26 cellular contexts compared by ENCODE assay signal in genomic region chr12:91239497-91239896, GRCh38. TPM values are rescaled to one million over a fixed set of nuclear protein-coding genes. Genes with fewer than 3 reads are reported as not detected.
DNase-seq lines count a peak whose midpoint lies in the region; TF ChIP-seq lines count a peak whose summit lies in the region.
"Had no signal": no experiment of that assay in that cellular context is flagged by ENCODE, and none has a peak within 500 bp of the region (broad histone marks: within the 10 kb centered on the region; RNA-seq: fewer than 3 reads in every experiment).

No MANE protein-coding gene starts in this region.

- H3K27ac Mint-ChIP-seq in activated CD4-positive, alpha-beta T cell treated with anti-CD3 and anti-CD28 coated beads, Interleukin-2, amount 10 ng/mL, durations not matched to agents 7 days and 5 days, result no peak overlapping the region
- H3K27ac Mint-ChIP-seq: activated CD8-positive, alpha-beta T cell treated with anti-CD3 and anti-CD28 coated beads, Interleukin-2, amount 10 ng/mL, durations not matched to agents 7 days and 5 days; activated naive CD8-positive, alpha-beta T cell treated with anti-CD3 and anti-CD28 coated beads, Interleukin-2, amount 10 ng/mL, durations not matched to agents 7 days and 5 days; effector memory CD8-positive, alpha-beta T cell; naive thymus-derived CD4-positive, alpha-beta T cell; T-helper 1 cell treated with Interleukin-12 subunit alpha and Interleukin-12 subunit beta and Interleukin-4 antibody, amounts not matched to agents 30 μg/mL and 1 μg/mL, for 36 hours had no signal

- WGBS in ovary, 3 donors, result 6 to 10% (median 9%) methylated on average over 2 of the region's 2 CpGs

- peaks cover 0 to 4% of the 10 kb centered on the region in 2 donors for H3K9me3 ChIP-seq in right atrium auricular region
- H3K9me3 ChIP-seq in ovary, result no peaks in the 10 kb centered on the region
- H3K9me3 ChIP-seq: BE2C, SJSA1 had no signal

- POLR2A ChIA-PET in activated CD4-positive, alpha-beta T cell treated with anti-CD3 and anti-CD28 coated beads, Interleukin-2, amount 10 ng/mL, durations not matched to agents 7 days and 5 days (lab: Charles Lee), result no interaction called here

- no peaks in the 10 kb centered on the region for H3K27me3 ChIP-seq in right atrium auricular region
- H3K27me3 ChIP-seq in ovary, result no peaks in the 10 kb centered on the region
- H3K27me3 ChIP-seq: BE2C, MG63, sigmoid colon, SJSA1 had no signal

- intact Hi-C loops in ovary (cut with DNase I), result no loop called here

- CTCF ChIA-PET in activated CD4-positive, alpha-beta T cell treated with anti-CD3 and anti-CD28 coated beads, Interleukin-2, amount 10 ng/mL, durations not matched to agents 7 days and 5 days (lab: Charles Lee), result interaction anchor here (0.7 kb wide), 1 partner anchor 13 kb away, joined by 4 read pairs; no protein-coding TSS in a partner anchor

- H3K4me1 ChIP-seq in right atrium auricular region (no peaks in the 10 kb centered on the region), ovary (ENCODE audit: insufficient read depth) (peaks cover 3% of the 10 kb centered on the region)
- H3K4me1 ChIP-seq: BE2C, parathyroid adenoma had no signal

- H3K9me3 Mint-ChIP-seq in activated CD4-positive, alpha-beta T cell treated with anti-CD3 and anti-CD28 coated beads, Interleukin-2, amount 10 ng/mL, durations not matched to agents 7 days and 5 days, result no peaks in the 10 kb centered on the region
- H3K9me3 Mint-ChIP-seq: activated naive CD8-positive, alpha-beta T cell treated with anti-CD3 and anti-CD28 coated beads, Interleukin-2, amount 10 ng/mL, durations not matched to agents 7 days and 5 days; T-helper 1 cell treated with Interleukin-12 subunit alpha and Interleukin-12 subunit beta and Interleukin-4 antibody, amounts not matched to agents 30 μg/mL and 1 μg/mL, for 36 hours had no signal

- no peaks in the 10 kb centered on the region for H3K36me3 Mint-ChIP-seq in activated CD4-positive, alpha-beta T cell treated with anti-CD3 and anti-CD28 coated beads, Interleukin-2, amount 10 ng/mL, durations not matched to agents 7 days and 5 days (ENCODE audit: low read depth)
- H3K36me3 Mint-ChIP-seq: activated naive CD8-positive, alpha-beta T cell treated with anti-CD3 and anti-CD28 coated beads, Interleukin-2, amount 10 ng/mL, durations not matched to agents 7 days and 5 days; naive thymus-derived CD4-positive, alpha-beta T cell had no signal

- TF ChIP-seq EP300 in ovary (IDR thresholded peaks at IDR 0.05), result no peak

- H3K27me3 Mint-ChIP-seq in activated CD4-positive, alpha-beta T cell treated with anti-CD3 and anti-CD28 coated beads, Interleukin-2, amount 10 ng/mL, durations not matched to agents 7 days and 5 days, result no peaks in the 10 kb centered on the region
- H3K27me3 Mint-ChIP-seq: activated naive CD8-positive, alpha-beta T cell treated with anti-CD3 and anti-CD28 coated beads, Interleukin-2, amount 10 ng/mL, durations not matched to agents 7 days and 5 days; effector memory CD8-positive, alpha-beta T cell had no signal

- TF ChIP-seq CTCF in coronary artery (IDR thresholded peaks at IDR 0.05) (no peak), right atrium auricular region (IDR thresholded peaks at IDR 0.05) (no peak), ovary (IDR thresholded peaks at IDR 0.05) (no peak)

- H3K4me3 Mint-ChIP-seq in activated CD4-positive, alpha-beta T cell treated with anti-CD3 and anti-CD28 coated beads, Interleukin-2, amount 10 ng/mL, durations not matched to agents 7 days and 5 days, result no peak overlapping the region
- H3K4me3 Mint-ChIP-seq: activated CD8-positive, alpha-beta T cell treated with anti-CD3 and anti-CD28 coated beads, Interleukin-2, amount 10 ng/mL, durations not matched to agents 7 days and 5 days; activated naive CD8-positive, alpha-beta T cell treated with anti-CD3 and anti-CD28 coated beads, Interleukin-2, amount 10 ng/mL, durations not matched to agents 7 days and 5 days; effector memory CD8-positive, alpha-beta T cell; naive thymus-derived CD4-positive, alpha-beta T cell; T-helper 1 cell treated with Interleukin-12 subunit alpha and Interleukin-12 subunit beta and Interleukin-4 antibody, amounts not matched to agents 30 μg/mL and 1 μg/mL, for 36 hours had no signal

- no peaks in the 10 kb centered on the region for H3K4me1 Mint-ChIP-seq in activated CD4-positive, alpha-beta T cell treated with anti-CD3 and anti-CD28 coated beads, Interleukin-2, amount 10 ng/mL, durations not matched to agents 7 days and 5 days
- H3K4me1 Mint-ChIP-seq: activated naive CD8-positive, alpha-beta T cell treated with anti-CD3 and anti-CD28 coated beads, Interleukin-2, amount 10 ng/mL, durations not matched to agents 7 days and 5 days; naive thymus-derived CD4-positive, alpha-beta T cell had no signal

- DNase-seq in EH (ENCODE audit: low read depth) (peak; percentile 19), coronary artery (ENCODE audit: low spot score) (no peak), right atrium auricular region (ENCODE audit: low spot score) (no peak), ovary (peak in 3 of 5 donors; percentile 19 to 49 (median 27)), dedifferentiated amniotic fluid mesenchymal stem cell (ENCODE audit: extremely low spot score) (no peak), NCI-H82 (lab: John Stamatoyannopoulos, UW) (no peak), AG20443 (ENCODE audit: low spot score) (no peak)
- no peak for DNase-seq in activated CD4-positive, alpha-beta T cell treated with anti-CD3 and anti-CD28 coated beads, Interleukin-2, amount 10 ng/mL, durations not matched to agents 7 days and 5 days
- DNase-seq: activated CD4-positive, alpha-beta T cell treated with anti-CD3 and anti-CD28 coated beads for 1 hour; activated CD8-positive, alpha-beta T cell treated with anti-CD3 and anti-CD28 coated beads, Interleukin-2, amount 10 ng/mL, durations not matched to agents 7 days and 5 days; activated effector memory CD4-positive, alpha-beta T cell treated with anti-CD3 and anti-CD28 coated beads, Interleukin-2, amount 50 U/mL, for 16 hours; activated naive CD8-positive, alpha-beta T cell treated with anti-CD3 and anti-CD28 coated beads, Interleukin-2, amount 10 ng/mL, durations not matched to agents 7 days and 5 days; BE2C; DMS153; effector memory CD8-positive, alpha-beta T cell; GOT3; MG63; naive thymus-derived CD4-positive, alpha-beta T cell; NCI-H1417; NCI-H510A treated with DMSO at 0.1 percent for 48 hours; sigmoid colon; stimulated activated CD8-positive, alpha-beta memory T cell treated with anti-CD3 and anti-CD28 coated beads, Interleukin-4, amount 100 ng/mL, for 48 hours; trophoblast cell had no signal

- H3K27ac ChIP-seq in coronary artery (peak overlapping the region; percentile 36 to 60), right atrium auricular region (peak overlapping the region; percentile 4 to 66), ovary (peak overlapping the region in 1 of 2 donors; percentile 82)
- H3K27ac ChIP-seq: parathyroid adenoma, SJSA1 had no signal

- H3K4me3 ChIP-seq in coronary artery, result no peak overlapping the region
- no peak overlapping the region for H3K4me3 ChIP-seq in right atrium auricular region
- no peak overlapping the region for H3K4me3 ChIP-seq in ovary
- H3K4me3 ChIP-seq: MG63, sigmoid colon, SJSA1 had no signal

- H3K36me3 ChIP-seq in right atrium auricular region (no peaks in the 10 kb centered on the region), ovary (no peaks in the 10 kb centered on the region)
- H3K36me3 ChIP-seq: BE2C, MG63, sigmoid colon, SJSA1 had no signal

- TF ChIP-seq POLR2A in ovary (IDR thresholded peaks at IDR 0.05), result no peak

RNA-seq across cellular contexts. Expression of gene DCN, which starts 56.9 kb away (rescaled TPM):
- total RNA-seq in right atrium auricular region, result 1,000 to 10,000 TPM in 1 of 2 donors, 100 to 1,000 TPM in 1; 994 to 1,906 TPM
- 1,000 to 10,000 TPM; 1,911 to 4,145 (median 2,871) TPM for total RNA-seq in ovary
- polyA plus RNA-seq in ovary, result 1,000 to 10,000 TPM; 2,127 to 5,778 TPM
- not detected for total RNA-seq in activated CD4-positive, alpha-beta T cell treated with anti-CD3 and anti-CD28 coated beads, Interleukin-2, amount 10 ng/mL, durations not matched to agents 7 days and 5 days
- total RNA-seq: activated CD8-positive, alpha-beta T cell treated with anti-CD3 and anti-CD28 coated beads, Interleukin-2, amount 10 ng/mL, durations not matched to agents 7 days and 5 days; activated naive CD8-positive, alpha-beta T cell treated with anti-CD3 and anti-CD28 coated beads, Interleukin-2, amount 10 ng/mL, durations not matched to agents 7 days and 5 days had no signal
- polyA plus RNA-seq: naive thymus-derived CD4-positive, alpha-beta T cell had no signal

Comparison
In these comparisons a context has a peak if more than half of its experiments do, and no peak if none do; other contexts are left out.
1. DNase-seq: peak in EH (single experiment) and ovary (3 of 5); none in coronary artery (single experiment), right atrium auricular region (single experiment), dedifferentiated amniotic fluid mesenchymal stem cell (single experiment), activated CD4-positive, alpha-beta T cell treated with anti-CD3 and anti-CD28 coated beads, Interleukin-2, amount 10 ng/mL, durations not matched to agents 7 days and 5 days (single experiment), NCI-H82 (single experiment) and AG20443 (single experiment).
2. RNA of gene DCN, which starts 56.9 kb away (total RNA-seq): 1,911 to 4,145 TPM in ovary and 994 to 1,906 TPM in right atrium auricular region; not detected in activated CD4-positive, alpha-beta T cell treated with anti-CD3 and anti-CD28 coated beads, Interleukin-2, amount 10 ng/mL, durations not matched to agents 7 days and 5 days; every median in the first group is over 100 times any median in the second.